In the genomic region with DNA sequence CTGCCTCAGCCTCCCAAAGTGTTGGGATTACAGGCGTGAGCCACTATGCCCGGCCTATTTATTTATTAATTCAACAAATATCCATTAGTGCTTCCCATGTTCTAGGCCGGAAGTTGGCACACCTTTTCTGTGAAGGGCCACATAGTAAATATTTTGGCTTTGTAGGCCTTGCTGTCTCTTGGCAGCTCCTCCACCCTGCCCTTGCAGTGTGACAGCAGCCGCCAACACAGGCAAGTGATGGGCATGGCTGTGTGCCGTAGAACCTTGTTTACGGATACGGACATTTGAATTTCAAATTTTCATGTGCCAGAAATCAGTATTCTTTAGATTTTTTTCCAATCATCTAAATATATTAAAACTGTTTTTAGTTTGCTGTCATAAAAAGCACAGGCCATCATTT, we compare ENCODE assay signal across 35 cellular contexts.
"Had no signal": no experiment of that assay in that cellular context is flagged by ENCODE, and none has a peak within 500 bp of the region (broad histone marks: within the 10 kb centered on the region; RNA-seq: fewer than 3 reads in every experiment).

No MANE protein-coding gene starts in this region.

- H3K4me1 ChIP-seq: body of pancreas, breast epithelium, esophagus muscularis mucosa had no signal

- DNase-seq: activated CD4-positive, alpha-beta memory T cell treated with anti-CD3 and anti-CD28 coated beads for 36 hours; activated CD4-positive, alpha-beta T cell treated with anti-CD3 and anti-CD28 coated beads for 36 hours; activated CD4-positive, alpha-beta T cell treated with anti-CD3 and anti-CD28 coated beads, Interleukin-2, amount 10 ng/mL, durations not matched to agents 24 days and 14 days; activated CD4-positive, CD25-positive, alpha-beta regulatory T cell; activated CD4-positive, CD25-positive, alpha-beta regulatory T cell treated with anti-CD3 and anti-CD28 coated beads, Interleukin-2, amount 50 U/mL, for 72 hours; activated CD8-positive, alpha-beta memory T cell treated with anti-CD3 and anti-CD28 coated beads, Interleukin-2, amount 10 ng/mL, durations not matched to agents 7 days and 5 days; activated CD8-positive, alpha-beta memory T cell treated with anti-CD3 and anti-CD28 coated beads, Interleukin-2, amount 50 U/mL, for 4 hours; activated CD8-positive, alpha-beta T cell treated with anti-CD3 and anti-CD28 coated beads, Interleukin-2, amount 10 ng/mL, durations not matched to agents 7 days and 5 days; activated effector memory CD4-positive, alpha-beta T cell treated with anti-CD3 and anti-CD28 coated beads, Interleukin-2, amount 50 U/mL, for 16 hours; activated naive CD4-positive, alpha-beta T cell treated with anti-CD3 and anti-CD28 coated beads for 36 hours; activated naive CD8-positive, alpha-beta T cell treated with anti-CD3 and anti-CD28 coated beads for 36 hours; activated naive CD8-positive, alpha-beta T cell treated with anti-CD3 and anti-CD28 coated beads, Interleukin-2, amount 50 U/mL, for 24 hours; activated T-cell treated with anti-CD3 and anti-CD28 coated beads, Interleukin-2, amount 50 U/mL, for 1 hour; activated T-cell treated with anti-CD3 and anti-CD28 coated beads, Interleukin-2, amount 50 U/mL, for 48 hours; adrenal gland; amygdala; aorta; body of pancreas; dorsolateral prefrontal cortex; effector memory CD4-positive, alpha-beta T cell; erythroblast; foreskin keratinocyte; gastrocnemius medialis; T-helper 1 cell; T-helper 17 cell; T1000 had no signal

- H3K9me3 ChIP-seq: adrenal gland, body of pancreas, breast epithelium, esophagus muscularis mucosa, gastrocnemius medialis had no signal

- H3K4me1 Mint-ChIP-seq: activated CD4-positive, alpha-beta T cell treated with anti-CD3 and anti-CD28 coated beads for 36 hours; activated CD8-positive, alpha-beta memory T cell treated with anti-CD3 and anti-CD28 coated beads, Interleukin-2, amount 10 ng/mL, durations not matched to agents 7 days and 5 days; activated naive CD4-positive, alpha-beta T cell treated with anti-CD3 and anti-CD28 coated beads, Interleukin-2, amount 50 U/mL, for 24 hours had no signal

- H3K4me3 Mint-ChIP-seq: activated CD4-positive, alpha-beta memory T cell treated with anti-CD3 and anti-CD28 coated beads for 36 hours; activated CD4-positive, alpha-beta T cell treated with anti-CD3 and anti-CD28 coated beads for 36 hours; activated CD4-positive, alpha-beta T cell treated with anti-CD3 and anti-CD28 coated beads, Interleukin-2, amount 10 ng/mL, durations not matched to agents 24 days and 14 days; activated CD8-positive, alpha-beta memory T cell treated with anti-CD3 and anti-CD28 coated beads, Interleukin-2, amount 10 ng/mL, durations not matched to agents 7 days and 5 days; activated CD8-positive, alpha-beta T cell treated with anti-CD3 and anti-CD28 coated beads, Interleukin-2, amount 10 ng/mL, durations not matched to agents 7 days and 5 days; activated naive CD4-positive, alpha-beta T cell treated with anti-CD3 and anti-CD28 coated beads for 36 hours; activated naive CD4-positive, alpha-beta T cell treated with anti-CD3 and anti-CD28 coated beads, Interleukin-2, amount 50 U/mL, for 24 hours; activated naive CD8-positive, alpha-beta T cell treated with anti-CD3 and anti-CD28 coated beads for 36 hours; activated naive CD8-positive, alpha-beta T cell treated with anti-CD3 and anti-CD28 coated beads, Interleukin-2, amount 50 U/mL, for 24 hours; activated T-helper 1 cell treated with anti-CD3 and anti-CD28 coated beads, Interleukin-12 subunit alpha, Interleukin-12 subunit beta, Interleukin-2, Interleukin-4 antibody, amounts not matched to agents 30 ng/mL and 10 ng/mL and 1 ng/mL, durations not matched to agents 14 hours and 24 hours and 36 hours; central memory CD8-positive, alpha-beta T cell; dendritic cell treated with granulocyte-macrophage colony-stimulating factor and Interleukin-4, amounts not matched to agents 40 ng/mL and 50 ng/mL, for 4 days; T-helper 17 cell; T-helper 2 cell treated with Interferon-gamma antibody and Interleukin-4, amounts not matched to agents 5 μg/mL and 100 μg/mL, for 36 hours had no signal

- H3K27ac Mint-ChIP-seq: activated CD4-positive, alpha-beta memory T cell treated with anti-CD3 and anti-CD28 coated beads for 36 hours; activated CD4-positive, alpha-beta T cell treated with anti-CD3 and anti-CD28 coated beads for 36 hours; activated CD4-positive, alpha-beta T cell treated with anti-CD3 and anti-CD28 coated beads, Interleukin-2, amount 10 ng/mL, durations not matched to agents 24 days and 14 days; activated CD8-positive, alpha-beta memory T cell treated with anti-CD3 and anti-CD28 coated beads, Interleukin-2, amount 10 ng/mL, durations not matched to agents 7 days and 5 days; activated CD8-positive, alpha-beta T cell treated with anti-CD3 and anti-CD28 coated beads, Interleukin-2, amount 10 ng/mL, durations not matched to agents 7 days and 5 days; activated naive CD4-positive, alpha-beta T cell treated with anti-CD3 and anti-CD28 coated beads for 36 hours; activated naive CD4-positive, alpha-beta T cell treated with anti-CD3 and anti-CD28 coated beads, Interleukin-2, amount 50 U/mL, for 24 hours; activated naive CD8-positive, alpha-beta T cell treated with anti-CD3 and anti-CD28 coated beads for 36 hours; activated naive CD8-positive, alpha-beta T cell treated with anti-CD3 and anti-CD28 coated beads, Interleukin-2, amount 50 U/mL, for 24 hours; activated T-helper 1 cell treated with anti-CD3 and anti-CD28 coated beads, Interleukin-12 subunit alpha, Interleukin-12 subunit beta, Interleukin-2, Interleukin-4 antibody, amounts not matched to agents 30 ng/mL and 10 ng/mL and 1 ng/mL, durations not matched to agents 14 hours and 24 hours and 36 hours; activated T-helper 2 cell treated with anti-CD3 and anti-CD28 coated beads, Interferon-gamma antibody, Interleukin-2, Interleukin-4, amounts not matched to agents 10 μg/mL and 5 μg/mL and 100 μg/mL, durations not matched to agents 14 hours and 24 hours and 36 hours; dendritic cell treated with granulocyte-macrophage colony-stimulating factor and Interleukin-4, amounts not matched to agents 40 ng/mL and 50 ng/mL, for 4 days; T-helper 17 cell; T-helper 2 cell treated with Interferon-gamma antibody and Interleukin-4, amounts not matched to agents 5 μg/mL and 100 μg/mL, for 36 hours had no signal

- H3K9me3 Mint-ChIP-seq: activated CD4-positive, alpha-beta memory T cell treated with anti-CD3 and anti-CD28 coated beads for 36 hours; activated CD4-positive, alpha-beta T cell treated with anti-CD3 and anti-CD28 coated beads, Interleukin-2, amount 10 ng/mL, durations not matched to agents 24 days and 14 days; activated naive CD4-positive, alpha-beta T cell treated with anti-CD3 and anti-CD28 coated beads for 36 hours; activated naive CD4-positive, alpha-beta T cell treated with anti-CD3 and anti-CD28 coated beads, Interleukin-2, amount 50 U/mL, for 24 hours; activated naive CD8-positive, alpha-beta T cell treated with anti-CD3 and anti-CD28 coated beads for 36 hours; activated naive CD8-positive, alpha-beta T cell treated with anti-CD3 and anti-CD28 coated beads, Interleukin-2, amount 50 U/mL, for 24 hours; activated T-helper 1 cell treated with anti-CD3 and anti-CD28 coated beads, Interleukin-12 subunit alpha, Interleukin-12 subunit beta, Interleukin-2, Interleukin-4 antibody, amounts not matched to agents 30 ng/mL and 10 ng/mL and 1 ng/mL, durations not matched to agents 14 hours and 24 hours and 36 hours; activated T-helper 2 cell treated with anti-CD3 and anti-CD28 coated beads, Interferon-gamma antibody, Interleukin-2, Interleukin-4, amounts not matched to agents 10 μg/mL and 5 μg/mL and 100 μg/mL, durations not matched to agents 14 hours and 24 hours and 36 hours; central memory CD8-positive, alpha-beta T cell; dendritic cell treated with granulocyte-macrophage colony-stimulating factor and Interleukin-4, amounts not matched to agents 40 ng/mL and 50 ng/mL, for 4 days; T-helper 2 cell treated with Interferon-gamma antibody and Interleukin-4, amounts not matched to agents 5 μg/mL and 100 μg/mL, for 36 hours had no signal

- H3K4me3 ChIP-seq: adrenal gland, body of pancreas, breast epithelium, coronary artery, dorsolateral prefrontal cortex, esophagus muscularis mucosa, gastrocnemius medialis had no signal

- H3K27ac ChIP-seq: adrenal gland, body of pancreas, breast epithelium, coronary artery, esophagus muscularis mucosa, foreskin keratinocyte, gastrocnemius medialis had no signal

- H3K36me3 ChIP-seq: adrenal gland, breast epithelium, gastrocnemius medialis had no signal

- H3K27me3 ChIP-seq: adrenal gland, body of pancreas, breast epithelium, dorsolateral prefrontal cortex, esophagus muscularis mucosa, foreskin keratinocyte, gastrocnemius medialis had no signal

- H3K27me3 Mint-ChIP-seq: activated CD4-positive, alpha-beta memory T cell treated with anti-CD3 and anti-CD28 coated beads for 36 hours; activated CD4-positive, alpha-beta T cell treated with anti-CD3 and anti-CD28 coated beads for 36 hours; activated CD4-positive, alpha-beta T cell treated with anti-CD3 and anti-CD28 coated beads, Interleukin-2, amount 10 ng/mL, durations not matched to agents 24 days and 14 days; activated CD8-positive, alpha-beta memory T cell treated with anti-CD3 and anti-CD28 coated beads, Interleukin-2, amount 10 ng/mL, durations not matched to agents 7 days and 5 days; activated naive CD4-positive, alpha-beta T cell treated with anti-CD3 and anti-CD28 coated beads, Interleukin-2, amount 50 U/mL, for 24 hours; activated naive CD8-positive, alpha-beta T cell treated with anti-CD3 and anti-CD28 coated beads for 36 hours; activated naive CD8-positive, alpha-beta T cell treated with anti-CD3 and anti-CD28 coated beads, Interleukin-2, amount 50 U/mL, for 24 hours; central memory CD8-positive, alpha-beta T cell; dendritic cell treated with granulocyte-macrophage colony-stimulating factor and Interleukin-4, amounts not matched to agents 40 ng/mL and 50 ng/mL, for 4 days; T-helper 17 cell had no signal

- ATAC-seq: activated CD4-positive, alpha-beta T cell treated with anti-CD3 and anti-CD28 coated beads for 36 hours; activated CD8-positive, alpha-beta memory T cell treated with anti-CD3 and anti-CD28 coated beads, Interleukin-2, amount 10 ng/mL, durations not matched to agents 7 days and 5 days; activated CD8-positive, alpha-beta T cell treated with anti-CD3 and anti-CD28 coated beads, Interleukin-2, amount 10 ng/mL, durations not matched to agents 7 days and 5 days; activated naive CD8-positive, alpha-beta T cell treated with anti-CD3 and anti-CD28 coated beads, Interleukin-2, amount 50 U/mL, for 24 hours; body of pancreas; foreskin keratinocyte; gastrocnemius medialis; T-helper 17 cell had no signal
